21 cellular contexts compared by ENCODE assay signal in genomic region chr2:159671047-159671446, GRCh38.
"Had no signal": no experiment of that assay in that cellular context is flagged by ENCODE, and none has a peak within 500 bp of the region (broad histone marks: within the 10 kb centered on the region; RNA-seq: fewer than 3 reads in every experiment).

No MANE protein-coding gene starts in this region.

- H3K36me3 ChIP-seq: MG63, SJSA1 had no signal

- H3K27me3 Mint-ChIP-seq: IgD-negative memory B cell had no signal

- FAIRE-seq: RCC 7860 had no signal

- H3K9me3 ChIP-seq: MG63, SJSA1 had no signal

- H3K27ac ChIP-seq: SJSA1, SK-N-MC had no signal

- H3K4me1 ChIP-seq: SJSA1 had no signal

- H3K4me3 Mint-ChIP-seq: IgD-negative memory B cell had no signal

- DNase-seq: KBM-7, MG63, NCI-H1092, NCI-H1436, NCI-H187, NCI-H2029, NCI-H2081 treated with DMSO at 0.1 percent for 48 hours, NCI-H2171, NCI-H226, NCI-H446, NCI-H510A, NCI-H524 treated with DMSO at 0.1 percent for 48 hours, NCI-H69, NCI-H774, Right ventricle myocardium superior, RPMI8226, SIG-M5 had no signal

- H3K4me1 Mint-ChIP-seq: IgD-negative memory B cell had no signal

- H3K27me3 ChIP-seq: MG63, SJSA1 had no signal

- H3K9me3 Mint-ChIP-seq: IgD-negative memory B cell had no signal

- H3K27ac Mint-ChIP-seq: IgD-negative memory B cell had no signal

- H3K4me3 ChIP-seq: MG63, SJSA1, SK-N-MC had no signal
